8 cellular contexts compared by ENCODE assay signal in the genomic region with DNA sequence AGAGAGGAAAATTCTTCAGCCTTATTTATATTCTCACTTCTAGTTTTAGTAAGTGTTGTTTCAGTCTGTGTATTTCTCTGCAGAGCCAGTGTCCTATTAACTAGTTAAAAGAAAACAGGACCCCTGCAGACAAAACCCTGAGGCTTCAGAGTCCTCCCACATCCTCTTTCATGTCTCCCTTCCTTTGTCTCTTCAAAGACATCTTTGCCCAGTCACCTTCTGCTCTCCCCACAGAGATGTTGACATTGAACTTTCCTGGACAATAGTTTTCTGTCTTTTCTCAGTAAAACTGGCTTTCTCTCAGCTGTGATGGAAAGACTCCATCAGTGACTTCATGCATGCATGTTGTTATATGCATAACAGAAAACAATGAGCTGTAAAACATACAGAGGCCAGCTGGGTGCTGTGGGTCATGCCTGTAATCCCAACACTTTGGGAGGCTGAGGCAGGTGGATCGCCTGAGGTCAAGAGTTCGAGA.
DNase-seq lines count a peak whose midpoint lies in the region; ATAC-seq lines count a peak whose summit lies in the region.

No MANE protein-coding gene starts in this region.

- H3K36me3 Mint-ChIP-seq in effector memory CD8-positive, alpha-beta T cell (ENCODE audit: insufficient read depth) = peaks cover 3% of the 10 kb centered on the region

- no peaks in the 10 kb centered on the region for H3K9me3 Mint-ChIP-seq in effector memory CD8-positive, alpha-beta T cell

- ATAC-seq in GM18502 (IDR thresholded peaks at IDR 0.05; ENCODE audit: poor library complexity, unreplicated experiment) (peak; percentile 92), GM21367 (IDR thresholded peaks at IDR 0.05; ENCODE audit: unreplicated experiment) (peak; percentile 94), HG03196 (IDR thresholded peaks at IDR 0.05; ENCODE audit: unreplicated experiment) (peak; percentile 87)
- no peak for ATAC-seq in effector memory CD8-positive, alpha-beta T cell (replicated peaks)

- DNase-seq in effector memory CD8-positive, alpha-beta T cell = no peak
- DNase-seq in ecto neural progenitor cell (ENCODE audit: low spot score) (no peak), KG1 (lab: John Stamatoyannopoulos, UW) (no peak), activated gamma-delta T cell (lab: John Stamatoyannopoulos, UW) (no peak), NCI-H1436 treated with DMSO at 0.1 percent for 48 hours (lab: John Stamatoyannopoulos, UW) (no peak)

- no peak overlapping the region for H3K4me3 Mint-ChIP-seq in effector memory CD8-positive, alpha-beta T cell

- H3K27ac Mint-ChIP-seq in effector memory CD8-positive, alpha-beta T cell = peak overlapping the region; percentile 22 to 66

- peaks cover 19 to 30% of the 10 kb centered on the region in 2 donors for H3K4me1 Mint-ChIP-seq in effector memory CD8-positive, alpha-beta T cell (ENCODE audit: low read depth in 2 of 2)

- H3K27me3 Mint-ChIP-seq in effector memory CD8-positive, alpha-beta T cell = no peaks in the 10 kb centered on the region
